In genomic region chr10:588246-589165, GRCh38 we compare ENCODE assay signal across 11 cellular contexts.
DNase-seq lines count a peak whose midpoint lies in the region; ATAC-seq and TF ChIP-seq lines count a peak whose summit lies in the region.
"Had no signal": no experiment of that assay in that cellular context is flagged by ENCODE, and none has a peak within 500 bp of the region (broad histone marks: within the 10 kb centered on the region; RNA-seq: fewer than 3 reads in every experiment).

No MANE protein-coding gene starts in this region.

- BruUV-seq in A673 (replicated peaks; lab: Mats Ljungman, UMichigan) = no TSS peak

- H3K9me3 ChIP-seq in gastrocnemius medialis (no peaks in the 10 kb centered on the region), spleen (no peaks in the 10 kb centered on the region), A673 (ENCODE audit: low read depth, low read length, poor library complexity, severe bottlenecking) (no peaks in the 10 kb centered on the region)
- H3K9me3 ChIP-seq: uterus had no signal

- H3K27me3 ChIP-seq in brain microvascular endothelial cell (replicated peaks) = no peaks in the 10 kb centered on the region
- H3K27me3 ChIP-seq in gastrocnemius medialis = no peaks in the 10 kb centered on the region
- no peaks in the 10 kb centered on the region for H3K27me3 ChIP-seq in spleen (replicated peaks in 1 of 7)
- no peaks in the 10 kb centered on the region for H3K27me3 ChIP-seq in A673 (replicated peaks; ENCODE audit: insufficient read depth, low read depth, low read length, poor library complexity)
- H3K27me3 ChIP-seq: uterus had no signal

- H3K27ac ChIP-seq in brain microvascular endothelial cell (no peak overlapping the region), gastrocnemius medialis (peak overlapping the region in 3 of 4 donors; percentile 11 to 39 (median 37)), spleen (no peak overlapping the region), A673 (ENCODE audit: low read depth, low read length, poor library complexity, severe bottlenecking) (no peak overlapping the region)
- H3K27ac ChIP-seq: uterus had no signal

- CTCF ChIA-PET in A673 (lab: Charles Lee) = no interaction called here

- POLR2A ChIA-PET in A673 (lab: Charles Lee; ENCODE audit: low non-redundant PET) = no interaction called here

- H3K4me1 ChIP-seq in gastrocnemius medialis = peaks cover 27 to 38% of the 10 kb centered on the region in 2 donors
- no peaks in the 10 kb centered on the region for H3K4me1 ChIP-seq in spleen
- H3K4me1 ChIP-seq in A673 (ENCODE audit: insufficient read depth, low read length, poor library complexity, severe bottlenecking) = no peaks in the 10 kb centered on the region

- 80 to 85% (median 82%) methylated on average over 20 to 27 of the region's 27 CpGs for WGBS in spleen, 5 donors

- H3K4me3 ChIP-seq in brain microvascular endothelial cell (ENCODE audit: low read depth, low read length) = no peak overlapping the region
- H3K4me3 ChIP-seq in gastrocnemius medialis = peak overlapping the region in 2 of 4 donors; percentile 0 to 9
- H3K4me3 ChIP-seq in spleen = no peak overlapping the region
- H3K4me3 ChIP-seq in A673 (ENCODE audit: low read depth, low read length, poor library complexity, severe bottlenecking) = no peak overlapping the region
- H3K4me3 ChIP-seq: uterus had no signal

- peak; percentile 40; the same call in 1 of the 2 replicates for TF ChIP-seq RAD21 in Ishikawa (IDR thresholded peaks at IDR 0.05; ENCODE audit: low read depth)

- no peaks in the 10 kb centered on the region for H3K36me3 ChIP-seq in brain microvascular endothelial cell (replicated peaks)
- no peaks in the 10 kb centered on the region for H3K36me3 ChIP-seq in gastrocnemius medialis
- H3K36me3 ChIP-seq in spleen = no peaks in the 10 kb centered on the region
- H3K36me3 ChIP-seq in A673 (ENCODE audit: insufficient read depth, low read length, poor library complexity, severe bottlenecking) = no peaks in the 10 kb centered on the region
- H3K36me3 ChIP-seq: uterus had no signal

- DNase-seq in brain microvascular endothelial cell = peak; percentile 63
- peak; percentile 53 for DNase-seq in islet precursor cell
- DNase-seq in gastrocnemius medialis = peak; percentile 33 to 75
- DNase-seq in spleen = no peak
- DNase-seq in NCI-H1930 (lab: John Stamatoyannopoulos, UW) = no peak
- DNase-seq in A673 (ENCODE audit: low spot score) = no peak
- DNase-seq: activated CD8-positive, alpha-beta memory T cell treated with anti-CD3 and anti-CD28 coated beads, Interleukin-2, amount 10 ng/mL, durations not matched to agents 7 days and 5 days; NCI-H2081; uterus had no signal

- TF ChIP-seq CTCF in brain microvascular endothelial cell (IDR thresholded peaks at IDR 0.05; ENCODE audit: low read depth, low read length, missing control alignments) = peak; percentile 65
- peak in 4 of 5 experiments; percentile 11 to 53 (median 35) for TF ChIP-seq CTCF in gastrocnemius medialis (IDR thresholded peaks at IDR 0.05 in 4 of 5, conservative IDR thresholded peaks at IDR 0.05 in 1 of 5)
- no peak for TF ChIP-seq CTCF in spleen (IDR thresholded peaks at IDR 0.05 in 8 of 11, conservative IDR thresholded peaks at IDR 0.05 in 3 of 11)
- TF ChIP-seq CTCF in A673 (conservative IDR thresholded peaks at IDR 0.05; ENCODE audit: low read depth, low read length) = no peak

- in situ Hi-C loops in brain microvascular endothelial cell (cut with HindIII; ENCODE audit: low pct_ligation_motif_present, low sequenced_read_pairs) (no loop called here), gastrocnemius medialis (cut with MboI; ENCODE audit: low sequenced_read_pairs in 4 of 4) (loop anchor here in 1 of 4 donors (25.0 kb wide), 1 partner anchor 199 kb away; no protein-coding TSS in a partner anchor)

- no peak for TF ChIP-seq POLR2A in gastrocnemius medialis (IDR thresholded peaks at IDR 0.05)
- no peak for TF ChIP-seq POLR2A in spleen (IDR thresholded peaks at IDR 0.05)

- ATAC-seq in gastrocnemius medialis (peak; percentile 62 to 78), GM21529 (IDR thresholded peaks at IDR 0.05; ENCODE audit: unreplicated experiment) (no peak)
- ATAC-seq: activated CD8-positive, alpha-beta memory T cell treated with anti-CD3 and anti-CD28 coated beads, Interleukin-2, amount 10 ng/mL, durations not matched to agents 7 days and 5 days had no signal

- no peak for TF ChIP-seq EP300 in Ishikawa (IDR thresholded peaks at IDR 0.05; ENCODE audit: borderline replicate concordance)

- intact Hi-C loops in gastrocnemius medialis (cut with DNase I; ENCODE audit: low total_unique reads) = no loop called here
- intact Hi-C loops in spleen (cut with DNase I; ENCODE audit: low total_unique reads) = no loop called here
- intact Hi-C loops in A673 (cut with micrococcal nuclease; ENCODE audit: unreplicated experiment) = no loop called here

TF ChIP-seq in Ishikawa, 13 proteins besides CTCF, POLR2A, EP300 and RAD21:
- TF ChIP-seq FOXM1 (IDR thresholded peaks at IDR 0.05; ENCODE audit: borderline replicate concordance, low read depth) = no peak
- no peak for TF ChIP-seq YY1 (IDR thresholded peaks at IDR 0.05; ENCODE audit: low read depth)
- TF ChIP-seq CEBPB (IDR thresholded peaks at IDR 0.05) = no peak
- TF ChIP-seq REST (IDR thresholded peaks at IDR 0.05; ENCODE audit: low read depth) = no peak
- TF ChIP-seq TCF12 (IDR thresholded peaks at IDR 0.05; ENCODE audit: low read depth) = no peak
- no peak for TF ChIP-seq TEAD4 (IDR thresholded peaks at IDR 0.05)

Comparison
In these comparisons a context has a peak if more than half of its experiments do, and no peak if none do; other contexts are left out.
1. DNase-seq: peak in brain microvascular endothelial cell (single experiment), islet precursor cell (single experiment) and gastrocnemius medialis (2 of 2); none in spleen (single experiment), NCI-H1930 (0 of 2) and A673 (single experiment).
2. H3K27ac ChIP-seq: peak in gastrocnemius medialis (3 of 4); none in brain microvascular endothelial cell (single experiment), spleen (0 of 8) and A673 (single experiment).
3. CTCF ChIP-seq: peak in brain microvascular endothelial cell (single experiment) and gastrocnemius medialis (4 of 5); none in spleen (0 of 11) and A673 (single experiment).